ENCODE assay signal across 9 cellular contexts in the genomic region with DNA sequence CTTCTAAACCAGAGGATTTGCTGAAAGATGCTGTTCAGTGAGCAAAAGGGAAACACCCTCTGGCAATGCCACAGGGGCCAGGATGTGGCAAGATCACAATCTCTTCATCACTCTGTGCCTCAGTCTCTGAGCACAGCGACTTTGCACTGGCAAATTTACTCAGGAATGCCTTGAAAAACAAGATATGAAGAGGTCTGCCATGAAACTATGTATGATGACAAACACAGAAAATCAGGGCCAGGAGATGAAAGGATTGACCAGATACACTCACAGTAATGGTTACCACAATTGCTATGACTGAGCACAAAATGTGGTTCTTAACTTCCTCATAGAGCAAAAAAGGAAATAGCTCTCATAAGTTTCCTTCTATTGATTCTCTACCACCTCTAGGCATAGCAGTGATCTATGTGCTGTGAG. TPM values are rescaled to one million over a fixed set of nuclear protein-coding genes. Genes with fewer than 3 reads are reported as not detected.
DNase-seq lines count a peak whose midpoint lies in the region; ATAC-seq, FAIRE-seq and TF ChIP-seq lines count a peak whose summit lies in the region.
"Had no signal": no experiment of that assay in that cellular context is flagged by ENCODE, and none has a peak within 500 bp of the region (broad histone marks: within the 10 kb centered on the region; RNA-seq: fewer than 3 reads in every experiment).

No MANE protein-coding gene starts in this region.

- no peak for FAIRE-seq in D721Med (lab: Jason Lieb, UNC)

- ATAC-seq in activated T-cell treated with anti-CD3 and anti-CD28 coated beads, Interleukin-2, amount 50 U/mL, for 72 hours (replicated peaks in 1 of 2) = peak; percentile 91 to 92

- H3K27ac Mint-ChIP-seq in HFFc6 = peak overlapping the region; percentile 72
- peak overlapping the region; percentile 79 for H3K27ac Mint-ChIP-seq in activated T-cell treated with anti-CD3 and anti-CD28 coated beads, Interleukin-2, amount 50 U/mL, for 72 hours

- H3K4me3 Mint-ChIP-seq in HFFc6 = no peak overlapping the region
- peak overlapping the region; percentile 52 to 65 for H3K4me3 Mint-ChIP-seq in activated T-cell treated with anti-CD3 and anti-CD28 coated beads, Interleukin-2, amount 50 U/mL, for 72 hours

- H3K36me3 Mint-ChIP-seq in HFFc6 (ENCODE audit: low read depth) = no peaks in the 10 kb centered on the region
- peaks cover 2 to 7% of the 10 kb centered on the region in 2 donors for H3K36me3 Mint-ChIP-seq in activated T-cell treated with anti-CD3 and anti-CD28 coated beads, Interleukin-2, amount 50 U/mL, for 72 hours (ENCODE audit: insufficient read depth in 2 of 2)

- H3K27me3 Mint-ChIP-seq in HFFc6 (ENCODE audit: insufficient read depth) = no peaks in the 10 kb centered on the region
- H3K27me3 Mint-ChIP-seq in activated T-cell treated with anti-CD3 and anti-CD28 coated beads, Interleukin-2, amount 50 U/mL, for 72 hours (ENCODE audit: low read depth) = no peaks in the 10 kb centered on the region

- peak; percentile 29 for DNase-seq in GM10266 (ENCODE audit: extremely low spot score)
- DNase-seq in HFFc6 = peak; percentile 63
- peak; percentile 72 for DNase-seq in NB4 (ENCODE audit: low read depth)
- peak; percentile 66 to 74 for DNase-seq in activated T-cell treated with anti-CD3 and anti-CD28 coated beads, Interleukin-2, amount 50 U/mL, for 72 hours
- peak; percentile 42 for DNase-seq in pons (ENCODE audit: low spot score)
- DNase-seq in caudate nucleus (lab: John Stamatoyannopoulos, UW) = no peak
- DNase-seq in D721Med (ENCODE audit: insufficient read length, low spot score) = no peak
- DNase-seq in mucosa of gallbladder (ENCODE audit: low spot score) = no peak

- no peak for TF ChIP-seq POLR2A in NB4 (IDR thresholded peaks at IDR 0.05; ENCODE audit: extremely low read depth, insufficient read length)

- no peak overlapping the region for H3K4me3 ChIP-seq in NB4 (ENCODE audit: low read depth, low read length)

- no peak for TF ChIP-seq CTCF in GM10266 (IDR thresholded peaks at IDR 0.05; ENCODE audit: control insufficient read depth, insufficient read depth, low read depth, missing control alignments)
- TF ChIP-seq CTCF in HFFc6 (IDR thresholded peaks at IDR 0.05) = no peak
- no peak for TF ChIP-seq CTCF in NB4 (IDR thresholded peaks at IDR 0.05; ENCODE audit: low read depth, low read length)
- TF ChIP-seq CTCF in D721Med (IDR thresholded peaks at IDR 0.05; ENCODE audit: insufficient read depth, missing control alignments) = no peak

- peaks cover 33% of the 10 kb centered on the region for H3K4me1 Mint-ChIP-seq in HFFc6 (ENCODE audit: low read depth)
- H3K4me1 Mint-ChIP-seq in activated T-cell treated with anti-CD3 and anti-CD28 coated beads, Interleukin-2, amount 50 U/mL, for 72 hours (ENCODE audit: low read depth) = peaks cover 58% of the 10 kb centered on the region

- no peak overlapping the region for H3K27ac ChIP-seq in caudate nucleus (ENCODE audit: low read depth, low read length)
- H3K27ac ChIP-seq: HL-60 had no signal

- H3K9me3 Mint-ChIP-seq in HFFc6 = no peaks in the 10 kb centered on the region
- no peaks in the 10 kb centered on the region for H3K9me3 Mint-ChIP-seq in activated T-cell treated with anti-CD3 and anti-CD28 coated beads, Interleukin-2, amount 50 U/mL, for 72 hours

RNA-seq across cellular contexts. Expression of gene TTC13, which starts 5.8 kb away (rescaled TPM):
- 10 to 100 TPM; 10.7 to 14.4 (median 12.4) TPM for total RNA-seq in HFFc6 (2021; fragmentation: NEBNext Ultra II Directional; extraction: Animal tissue kit (Norgen Biotek cat#: 25700))
- 10 to 100 TPM; 18.6 to 18.8 TPM for total RNA-seq in activated T-cell treated with anti-CD3 and anti-CD28 coated beads, Interleukin-2, amount 50 U/mL, for 72 hours
- total RNA-seq in mucosa of gallbladder = 18.4 TPM

RNA-seq across cellular contexts. Expression of gene ARV1, which starts 6.0 kb away (rescaled TPM):
- total RNA-seq in HFFc6 (2021; fragmentation: NEBNext Ultra II Directional; extraction: Animal tissue kit (Norgen Biotek cat#: 25700)) = 10 to 100 TPM; 20.0 to 26.8 (median 22.1) TPM
- 10 to 100 TPM; 16.0 to 23.7 TPM for total RNA-seq in activated T-cell treated with anti-CD3 and anti-CD28 coated beads, Interleukin-2, amount 50 U/mL, for 72 hours
- total RNA-seq in mucosa of gallbladder = 24.3 TPM

Comparison
In these comparisons a context has a peak if more than half of its experiments do, and no peak if none do; other contexts are left out.
1. DNase-seq: peak in GM10266 (single experiment), HFFc6 (single experiment), NB4 (single experiment), activated T-cell treated with anti-CD3 and anti-CD28 coated beads, Interleukin-2, amount 50 U/mL, for 72 hours (2 of 2) and pons (single experiment); none in caudate nucleus (0 of 61), D721Med (single experiment) and mucosa of gallbladder (single experiment).